In the genomic region with DNA sequence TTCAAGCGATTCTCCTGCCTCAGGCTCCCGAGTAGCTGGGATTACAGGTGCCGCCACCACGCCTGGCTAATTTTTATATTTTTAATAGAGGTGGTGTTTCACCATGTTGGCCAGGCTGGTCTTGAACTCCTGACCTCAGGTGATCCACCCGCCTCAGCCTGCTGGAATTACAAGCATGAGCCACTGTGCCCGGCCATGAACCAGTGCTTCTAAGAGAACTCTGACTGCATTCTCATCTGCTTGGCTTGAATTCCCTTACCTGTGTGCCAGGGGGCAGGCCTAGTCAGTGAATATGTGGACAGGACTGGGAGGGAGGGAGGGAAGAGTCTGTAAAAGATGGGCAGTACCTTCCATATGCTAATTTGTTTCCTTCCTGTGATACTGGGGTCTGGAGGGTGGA, we compare ENCODE assay signal across 1 cellular context.
TF ChIP-seq lines count a peak whose summit lies in the region.

No MANE protein-coding gene starts in this region.

TF ChIP-seq in GM23338, 12 proteins besides CTCF, POLR2A, EP300 and RAD21 (continued from another document):
- no peak for TF ChIP-seq CREB1 (CRISPR knock-in tag; IDR thresholded peaks at IDR 0.05; ENCODE audit: low read depth)
TF ChIP-seq in GM23338: peak in this region for 0.
